ENCODE assay signal across 19 cellular contexts in genomic region chr3:189122120-189122519, GRCh38. TPM values are rescaled to one million over a fixed set of nuclear protein-coding genes. Genes with fewer than 3 reads are reported as not detected.
A peak's percentile ranks its signal among the peaks of the same experiment; 100 is the strongest.
DNase-seq lines count a peak whose midpoint lies in the region; ATAC-seq lines count a peak whose summit lies in the region.
"Had no signal": no experiment of that assay in that cellular context is flagged by ENCODE, and none has a peak within 500 bp of the region (broad histone marks: within the 10 kb centered on the region; RNA-seq: fewer than 3 reads in every experiment).

No MANE protein-coding gene starts in this region.

- H3K27me3 ChIP-seq in CD8-positive, alpha-beta memory T cell (ENCODE audit: insufficient read depth, low read length, poor library complexity, severe bottlenecking): no peaks in the 10 kb centered on the region
- no peaks in the 10 kb centered on the region for H3K27me3 ChIP-seq in right cardiac atrium (ENCODE audit: control insufficient read depth, insufficient read depth)
- H3K27me3 ChIP-seq: right lobe of liver had no signal

- peaks cover 8 to 47% (median 27%) of the 10 kb centered on the region in 3 donors for H3K36me3 Mint-ChIP-seq in CD8-positive, alpha-beta memory T cell
- H3K36me3 Mint-ChIP-seq in activated naive CD8-positive, alpha-beta T cell treated with anti-CD3 and anti-CD28 coated beads, Interleukin-2, amount 50 U/mL, for 24 hours (ENCODE audit: low read depth): peaks cover 8% of the 10 kb centered on the region
- H3K36me3 Mint-ChIP-seq in stimulated activated effector memory CD8-positive, alpha-beta T cell treated with anti-CD3 and anti-CD28 coated beads, Interleukin-12 subunit alpha, Interleukin-12 subunit beta, amount 100 ng/mL, for 72 hours: no peaks in the 10 kb centered on the region

- H3K4me1 Mint-ChIP-seq in CD8-positive, alpha-beta memory T cell: peaks cover 37 to 67% (median 62%) of the 10 kb centered on the region in 3 donors
- H3K4me1 Mint-ChIP-seq in activated naive CD8-positive, alpha-beta T cell treated with anti-CD3 and anti-CD28 coated beads, Interleukin-2, amount 50 U/mL, for 24 hours: peaks cover 7% of the 10 kb centered on the region
- peaks cover 13% of the 10 kb centered on the region for H3K4me1 Mint-ChIP-seq in stimulated activated effector memory CD8-positive, alpha-beta T cell treated with anti-CD3 and anti-CD28 coated beads, Interleukin-12 subunit alpha, Interleukin-12 subunit beta, amount 100 ng/mL, for 72 hours
- H3K4me1 Mint-ChIP-seq: B cell had no signal

- H3K27ac Mint-ChIP-seq in CD8-positive, alpha-beta memory T cell: peak overlapping the region; percentile 66 to 98 (median 92)
- peak overlapping the region; percentile 52 for H3K27ac Mint-ChIP-seq in activated naive CD8-positive, alpha-beta T cell treated with anti-CD3 and anti-CD28 coated beads, Interleukin-2, amount 50 U/mL, for 24 hours
- H3K27ac Mint-ChIP-seq in stimulated activated effector memory CD8-positive, alpha-beta T cell treated with anti-CD3 and anti-CD28 coated beads, Interleukin-12 subunit alpha, Interleukin-12 subunit beta, amount 100 ng/mL, for 72 hours: peak overlapping the region; percentile 74
- H3K27ac Mint-ChIP-seq: activated T-helper 2 cell treated with anti-CD3 and anti-CD28 coated beads, Interferon-gamma antibody, Interleukin-2, Interleukin-4, amounts not matched to agents 10 μg/mL and 5 μg/mL and 100 μg/mL, durations not matched to agents 14 hours and 24 hours and 36 hours; B cell; T-helper 1 cell treated with Interleukin-12 subunit alpha and Interleukin-12 subunit beta and Interleukin-4 antibody, amounts not matched to agents 30 μg/mL and 1 μg/mL, for 36 hours had no signal

- no peak for DNase-seq in CD8-positive, alpha-beta memory T cell
- DNase-seq in activated naive CD8-positive, alpha-beta T cell treated with anti-CD3 and anti-CD28 coated beads, Interleukin-2, amount 50 U/mL, for 24 hours: no peak
- no peak for DNase-seq in right cardiac atrium
- no peak for DNase-seq in stimulated activated effector memory CD8-positive, alpha-beta T cell treated with anti-CD3 and anti-CD28 coated beads, Interleukin-12 subunit alpha, Interleukin-12 subunit beta, amount 100 ng/mL, for 72 hours (ENCODE audit: low spot score in 2 of 2)
- DNase-seq in globus pallidus (ENCODE audit: low spot score): no peak
- DNase-seq in stimulated activated CD4-positive, alpha-beta T cell treated with anti-CD3 and anti-CD28 coated beads, Interleukin-2, amount 100 ng/mL, for 24 hours: no peak
- DNase-seq: effector CD4-positive, alpha-beta T cell; HCEC 1CT; Kasumi-1; naive thymus-derived CD8-positive, alpha-beta T cell; NCI-H524 treated with DMSO at 0.1 percent for 48 hours; right lobe of liver; substantia nigra had no signal

- CTCF ChIA-PET in CD8-positive, alpha-beta memory T cell (lab: Charles Lee): interaction anchor here (1.2 to 8.6 kb wide), 7 partner anchors 7 to 1382 kb away, joined by 3 to 59 read pairs (median 14); no protein-coding TSS in a partner anchor

- no peaks in the 10 kb centered on the region for H3K9me3 ChIP-seq in CD8-positive, alpha-beta memory T cell (ENCODE audit: low read length)
- no peaks in the 10 kb centered on the region for H3K9me3 ChIP-seq in right cardiac atrium (ENCODE audit: control insufficient read depth, low read length)
- H3K9me3 ChIP-seq: right lobe of liver had no signal

- no peaks in the 10 kb centered on the region for H3K36me3 ChIP-seq in CD8-positive, alpha-beta memory T cell (ENCODE audit: insufficient read depth, low read length)
- H3K36me3 ChIP-seq: right lobe of liver had no signal

- peak overlapping the region; percentile 81 to 95 (median 86) for H3K4me3 Mint-ChIP-seq in CD8-positive, alpha-beta memory T cell
- H3K4me3 Mint-ChIP-seq in activated naive CD8-positive, alpha-beta T cell treated with anti-CD3 and anti-CD28 coated beads, Interleukin-2, amount 50 U/mL, for 24 hours: peak overlapping the region; percentile 73
- H3K4me3 Mint-ChIP-seq in stimulated activated effector memory CD8-positive, alpha-beta T cell treated with anti-CD3 and anti-CD28 coated beads, Interleukin-12 subunit alpha, Interleukin-12 subunit beta, amount 100 ng/mL, for 72 hours: peak overlapping the region; percentile 62
- H3K4me3 Mint-ChIP-seq: B cell; T-helper 1 cell treated with Interleukin-12 subunit alpha and Interleukin-12 subunit beta and Interleukin-4 antibody, amounts not matched to agents 30 μg/mL and 1 μg/mL, for 36 hours had no signal

- POLR2A ChIA-PET in CD8-positive, alpha-beta memory T cell (lab: Charles Lee): interaction anchor here (0.9 to 3.5 kb wide), 3 partner anchors 9 to 22 kb away, joined by 3 to 31 read pairs (median 4); no protein-coding TSS in a partner anchor

- 69% methylated on average over 2 of the region's 2 CpGs for WGBS in right cardiac atrium

- ATAC-seq in activated naive CD8-positive, alpha-beta T cell treated with anti-CD3 and anti-CD28 coated beads, Interleukin-2, amount 50 U/mL, for 24 hours: no peak
- ATAC-seq in right cardiac atrium (peak in 1 of 2 donors; percentile 19), HG02678 (IDR thresholded peaks at IDR 0.05; ENCODE audit: unreplicated experiment) (no peak), HG02840 (IDR thresholded peaks at IDR 0.05; ENCODE audit: low FRiP score, unreplicated experiment) (no peak)
- ATAC-seq in stimulated activated effector memory CD8-positive, alpha-beta T cell treated with anti-CD3 and anti-CD28 coated beads, Interleukin-12 subunit alpha, Interleukin-12 subunit beta, amount 100 ng/mL, for 72 hours: no peak
- ATAC-seq: naive thymus-derived CD8-positive, alpha-beta T cell had no signal

- intact Hi-C loops in right cardiac atrium (cut with DNase I): no loop called here

- peak overlapping the region; percentile 43 for H3K27ac ChIP-seq in CD8-positive, alpha-beta memory T cell (ENCODE audit: low read depth, low read length)
- H3K27ac ChIP-seq in right cardiac atrium (ENCODE audit: low read length): no peak overlapping the region
- H3K27ac ChIP-seq: HL-60, right lobe of liver had no signal

- H3K27me3 Mint-ChIP-seq in CD8-positive, alpha-beta memory T cell: peaks cover 0 to 4% of the 10 kb centered on the region in 2 donors
- H3K27me3 Mint-ChIP-seq in activated naive CD8-positive, alpha-beta T cell treated with anti-CD3 and anti-CD28 coated beads, Interleukin-2, amount 50 U/mL, for 24 hours: no peaks in the 10 kb centered on the region
- H3K27me3 Mint-ChIP-seq: naive thymus-derived CD8-positive, alpha-beta T cell had no signal

- H3K4me3 ChIP-seq in CD8-positive, alpha-beta memory T cell (ENCODE audit: low read length): peak overlapping the region; percentile 30
- peak overlapping the region; percentile 13 for H3K4me3 ChIP-seq in right cardiac atrium (ENCODE audit: low read length)
- H3K4me3 ChIP-seq: right lobe of liver had no signal

- peaks cover 13% of the 10 kb centered on the region for H3K4me1 ChIP-seq in CD8-positive, alpha-beta memory T cell (ENCODE audit: insufficient read depth, low read length)
- H3K4me1 ChIP-seq in right cardiac atrium (ENCODE audit: control insufficient read depth, insufficient read depth, low read length): no peaks in the 10 kb centered on the region

- H3K9me3 Mint-ChIP-seq in CD8-positive, alpha-beta memory T cell: peaks cover 0 to 10% (median 5%) of the 10 kb centered on the region in 5 donors
- H3K9me3 Mint-ChIP-seq in activated naive CD8-positive, alpha-beta T cell treated with anti-CD3 and anti-CD28 coated beads, Interleukin-2, amount 50 U/mL, for 24 hours: peaks cover 17% of the 10 kb centered on the region
- H3K9me3 Mint-ChIP-seq in stimulated activated effector memory CD8-positive, alpha-beta T cell treated with anti-CD3 and anti-CD28 coated beads, Interleukin-12 subunit alpha, Interleukin-12 subunit beta, amount 100 ng/mL, for 72 hours: peaks cover 3% of the 10 kb centered on the region

RNA-seq across cellular contexts. Expression of gene TPRG1, which starts 49.7 kb away (rescaled TPM):
- 10 to 100 TPM; 28.6 to 29.6 TPM for total RNA-seq in CD8-positive, alpha-beta memory T cell
- 30.5 TPM for polyA plus RNA-seq in CD8-positive, alpha-beta memory T cell
- 1 to 10 TPM; 3.3 to 5.2 (median 5.0) TPM for total RNA-seq in right cardiac atrium
- polyA plus RNA-seq in right cardiac atrium: 2.1 TPM

Comparison
In these comparisons a context has a peak if more than half of its experiments do, and no peak if none do; other contexts are left out.
1. RNA of gene TPRG1, which starts 49.7 kb away (total RNA-seq): 28.6 to 29.6 TPM in CD8-positive, alpha-beta memory T cell; 3.3 to 5.2 TPM in right cardiac atrium; every median in the first group is over 4 times any median in the second.
2. Peak in every context shown above with its lines, with median percentiles within 50 percentile points of each other: H3K27ac Mint-ChIP-seq and H3K4me3 Mint-ChIP-seq.